ENCODE assay signal across 9 cellular contexts in the genomic region with DNA sequence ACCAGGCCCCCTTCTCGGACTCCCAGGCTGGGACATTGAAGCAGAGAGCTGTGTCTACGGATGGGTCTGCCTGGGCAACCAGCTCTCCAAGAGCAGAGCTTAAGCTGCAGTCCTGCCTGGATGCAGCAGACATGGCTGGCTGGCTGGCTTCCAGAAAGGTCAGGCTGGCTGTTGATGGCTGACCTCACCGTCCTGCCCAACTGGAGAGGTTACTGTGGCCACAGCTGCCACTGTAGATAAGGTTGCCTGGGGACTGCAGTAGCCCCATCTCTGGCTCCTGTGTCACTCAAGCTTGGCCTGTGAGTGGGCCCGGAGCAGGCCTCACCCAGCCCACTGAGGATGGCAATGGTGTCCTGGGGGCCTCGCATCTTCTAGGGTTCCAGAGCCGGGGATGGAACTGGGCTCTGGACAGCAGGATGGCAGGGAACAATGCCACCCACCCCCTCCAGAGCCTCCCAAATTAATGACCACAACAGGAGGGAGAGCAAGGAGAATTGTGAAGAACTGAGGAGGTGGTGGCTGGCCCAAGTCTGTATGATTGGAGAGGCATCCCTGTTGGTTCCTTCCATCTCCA. TPM values are rescaled to one million over a fixed set of nuclear protein-coding genes. Genes with fewer than 3 reads are reported as not detected.
DNase-seq lines count a peak whose midpoint lies in the region; ATAC-seq and TF ChIP-seq lines count a peak whose summit lies in the region.
"Had no signal": no experiment of that assay in that cellular context is flagged by ENCODE, and none has a peak within 500 bp of the region (broad histone marks: within the 10 kb centered on the region; RNA-seq: fewer than 3 reads in every experiment).

No MANE protein-coding gene starts in this region.

- DNase-seq in immature natural killer cell: no peak
- no peak for DNase-seq in GF-D8 (lab: John Stamatoyannopoulos, UW)
- no peak for DNase-seq in GM19238 (ENCODE audit: insufficient read length, low spot score)
- no peak for DNase-seq in NCI-H1436 treated with DMSO at 0.1 percent for 48 hours (lab: John Stamatoyannopoulos, UW)

- H3K9me3 ChIP-seq in HEK293 (ENCODE audit: control insufficient read depth, insufficient read depth, low read depth, low read length) (no peaks in the 10 kb centered on the region), skeletal muscle tissue (ENCODE audit: control insufficient read depth in 3 of 3, low read length in 3 of 3) (no peaks in the 10 kb centered on the region)

- H3K36me3 Mint-ChIP-seq in activated T-helper 17 cell treated with anti-CD3 and anti-CD28 coated beads, Interleukin-2, amount 50 U/mL, for 72 hours (ENCODE audit: low read depth): peaks cover 6% of the 10 kb centered on the region
- no peaks in the 10 kb centered on the region for H3K36me3 Mint-ChIP-seq in immature natural killer cell
- H3K36me3 Mint-ChIP-seq: memory B cell had no signal

- H3K4me3 ChIP-seq in HEK293 (ENCODE audit: low read depth, low read length) (no peak overlapping the region), skeletal muscle tissue (ENCODE audit: low read length in 3 of 3) (peak overlapping the region in 1 of 3 donors; percentile 45)

- no peaks in the 10 kb centered on the region; the same call in 1 of the 2 replicates for H3K4me1 ChIP-seq in HEK293 (ENCODE audit: control insufficient read depth, insufficient read depth, low read length)
- H3K4me1 ChIP-seq in skeletal muscle tissue (ENCODE audit: control insufficient read depth in 3 of 3, insufficient read depth in 3 of 3, low read length in 3 of 3): peaks cover 16 to 45% (median 21%) of the 10 kb centered on the region in 3 donors

- H3K27ac ChIP-seq in HEK293 (ENCODE audit: extremely low read depth, low read depth, low read length) (no peak overlapping the region; the same call in 1 of the 2 replicates), skeletal muscle tissue (ENCODE audit: low read depth, low read length) (peak overlapping the region; percentile 83)

- H3K27me3 ChIP-seq in skeletal muscle tissue (ENCODE audit: control insufficient read depth in 3 of 3, insufficient read depth in 3 of 3, low read length in 3 of 3): no peaks in the 10 kb centered on the region

- H3K4me1 Mint-ChIP-seq in activated T-helper 17 cell treated with anti-CD3 and anti-CD28 coated beads, Interleukin-2, amount 50 U/mL, for 72 hours: peaks cover 12% of the 10 kb centered on the region
- peaks cover 36 to 46% of the 10 kb centered on the region in 2 donors for H3K4me1 Mint-ChIP-seq in immature natural killer cell

- H3K27me3 Mint-ChIP-seq in activated T-helper 17 cell treated with anti-CD3 and anti-CD28 coated beads, Interleukin-2, amount 50 U/mL, for 72 hours: no peaks in the 10 kb centered on the region
- H3K27me3 Mint-ChIP-seq in immature natural killer cell (ENCODE audit: low read depth in 3 of 3): peaks cover 18 to 27% (median 18%) of the 10 kb centered on the region in 3 donors
- H3K27me3 Mint-ChIP-seq: memory B cell had no signal

- TF ChIP-seq CTCF in HEK293 (tag by site-specific recombination; IDR thresholded peaks at IDR 0.05): no peak

- POLR2A ChIA-PET in HEK293 (lab: Yijun Ruan, JAX): interaction anchor here (0.6 kb wide), 1 partner anchor 33 kb away, joined by 3 read pairs; no protein-coding TSS in a partner anchor

- peak overlapping the region; percentile 51 to 73 (median 65) for H3K9ac ChIP-seq in skeletal muscle tissue (ENCODE audit: low read depth in 1 of 3, low read length in 3 of 3)

- ATAC-seq in activated T-helper 17 cell treated with anti-CD3 and anti-CD28 coated beads, Interleukin-2, amount 50 U/mL, for 72 hours (replicated peaks): no peak
- no peak for ATAC-seq in HG02938 (IDR thresholded peaks at IDR 0.05; ENCODE audit: unreplicated experiment)

- H3K27ac Mint-ChIP-seq in activated T-helper 17 cell treated with anti-CD3 and anti-CD28 coated beads, Interleukin-2, amount 50 U/mL, for 72 hours: peak overlapping the region; percentile 75
- peak overlapping the region; percentile 81 to 94 (median 87) for H3K27ac Mint-ChIP-seq in immature natural killer cell
- H3K27ac Mint-ChIP-seq: memory B cell had no signal

- CTCF ChIA-PET in HEK293 (lab: Yijun Ruan, JAX): interaction anchor here (0.7 kb wide), 1 partner anchor 463 kb away, joined by 4 read pairs; no protein-coding TSS in a partner anchor

- H3K9me3 Mint-ChIP-seq in activated T-helper 17 cell treated with anti-CD3 and anti-CD28 coated beads, Interleukin-2, amount 50 U/mL, for 72 hours: no peaks in the 10 kb centered on the region
- peaks cover 0 to 4% (median 0%) of the 10 kb centered on the region in 6 donors for H3K9me3 Mint-ChIP-seq in immature natural killer cell
- H3K9me3 Mint-ChIP-seq: memory B cell had no signal

- H3K4me3 Mint-ChIP-seq in activated T-helper 17 cell treated with anti-CD3 and anti-CD28 coated beads, Interleukin-2, amount 50 U/mL, for 72 hours: no peak overlapping the region
- H3K4me3 Mint-ChIP-seq in immature natural killer cell: no peak overlapping the region
- H3K4me3 Mint-ChIP-seq: memory B cell had no signal

- no peaks in the 10 kb centered on the region for H3K36me3 ChIP-seq in HEK293 (ENCODE audit: control insufficient read depth in 2 of 2, insufficient read depth in 1 of 2, low read length in 2 of 2)
- H3K36me3 ChIP-seq in skeletal muscle tissue (ENCODE audit: control insufficient read depth in 3 of 3, insufficient read depth in 3 of 3, low read length in 3 of 3): no peaks in the 10 kb centered on the region

TF ChIP-seq in HEK293, 187 proteins besides CTCF, POLR2A, EP300 and RAD21:
- TF ChIP-seq, protein P1, sequence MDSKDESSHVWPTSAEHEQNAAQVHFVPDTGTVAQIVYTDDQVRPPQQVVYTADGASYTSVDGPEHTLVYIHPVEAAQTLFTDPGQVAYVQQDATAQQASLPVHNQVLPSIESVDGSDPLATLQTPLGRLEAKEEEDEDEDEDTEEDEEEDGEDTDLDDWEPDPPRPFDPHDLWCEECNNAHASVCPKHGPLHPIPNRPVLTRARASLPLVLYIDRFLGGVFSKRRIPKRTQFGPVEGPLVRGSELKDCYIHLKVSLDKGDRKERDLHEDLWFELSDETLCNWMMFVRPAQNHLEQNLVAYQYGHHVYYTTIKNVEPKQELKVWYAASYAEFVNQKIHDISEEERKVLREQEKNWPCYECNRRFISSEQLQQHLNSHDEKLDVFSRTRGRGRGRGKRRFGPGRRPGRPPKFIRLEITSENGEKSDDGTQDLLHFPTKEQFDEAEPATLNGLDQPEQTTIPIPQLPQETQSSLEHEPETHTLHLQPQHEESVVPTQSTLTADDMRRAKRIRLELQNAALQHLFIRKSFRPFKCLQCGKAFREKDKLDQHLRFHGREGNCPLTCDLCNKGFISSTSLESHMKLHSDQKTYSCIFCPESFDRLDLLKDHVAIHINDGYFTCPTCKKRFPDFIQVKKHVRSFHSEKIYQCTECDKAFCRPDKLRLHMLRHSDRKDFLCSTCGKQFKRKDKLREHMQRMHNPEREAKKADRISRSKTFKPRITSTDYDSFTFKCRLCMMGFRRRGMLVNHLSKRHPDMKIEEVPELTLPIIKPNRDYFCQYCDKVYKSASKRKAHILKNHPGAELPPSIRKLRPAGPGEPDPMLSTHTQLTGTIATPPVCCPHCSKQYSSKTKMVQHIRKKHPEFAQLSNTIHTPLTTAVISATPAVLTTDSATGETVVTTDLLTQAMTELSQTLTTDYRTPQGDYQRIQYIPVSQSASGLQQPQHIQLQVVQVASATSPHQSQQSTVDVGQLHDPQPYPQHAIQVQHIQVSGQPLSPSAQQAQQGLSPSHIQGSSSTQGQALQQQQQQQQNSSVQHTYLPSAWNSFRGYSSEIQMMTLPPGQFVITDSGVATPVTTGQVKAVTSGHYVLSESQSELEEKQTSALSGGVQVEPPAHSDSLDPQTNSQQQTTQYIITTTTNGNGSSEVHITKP (tag by site-specific recombination; IDR thresholded peaks at IDR 0.05): peak; percentile 55; the same call in 1 of the 2 replicates
- TF ChIP-seq ZNF677 (tag by site-specific recombination; IDR thresholded peaks at IDR 0.05) (no peak), ZFP41 (tag by site-specific recombination; IDR thresholded peaks at IDR 0.05; ENCODE audit: borderline replicate concordance) (no peak)

RNA-seq across cellular contexts. Expression of a gene that starts 37.0 kb away (rescaled TPM):
- 100 to 1,000 TPM in 1 of 2 donors, 10 to 100 TPM in 1; 90.9 to 214 TPM for total RNA-seq in activated T-helper 17 cell treated with anti-CD3 and anti-CD28 coated beads, Interleukin-2, amount 50 U/mL, for 72 hours
- polyA plus RNA-seq in immature natural killer cell: 10 to 100 TPM; 27.2 to 54.3 (median 28.7) TPM
- total RNA-seq in skeletal muscle tissue: 10.4 TPM
